ENCODE assay signal across 14 cellular contexts in the genomic region with DNA sequence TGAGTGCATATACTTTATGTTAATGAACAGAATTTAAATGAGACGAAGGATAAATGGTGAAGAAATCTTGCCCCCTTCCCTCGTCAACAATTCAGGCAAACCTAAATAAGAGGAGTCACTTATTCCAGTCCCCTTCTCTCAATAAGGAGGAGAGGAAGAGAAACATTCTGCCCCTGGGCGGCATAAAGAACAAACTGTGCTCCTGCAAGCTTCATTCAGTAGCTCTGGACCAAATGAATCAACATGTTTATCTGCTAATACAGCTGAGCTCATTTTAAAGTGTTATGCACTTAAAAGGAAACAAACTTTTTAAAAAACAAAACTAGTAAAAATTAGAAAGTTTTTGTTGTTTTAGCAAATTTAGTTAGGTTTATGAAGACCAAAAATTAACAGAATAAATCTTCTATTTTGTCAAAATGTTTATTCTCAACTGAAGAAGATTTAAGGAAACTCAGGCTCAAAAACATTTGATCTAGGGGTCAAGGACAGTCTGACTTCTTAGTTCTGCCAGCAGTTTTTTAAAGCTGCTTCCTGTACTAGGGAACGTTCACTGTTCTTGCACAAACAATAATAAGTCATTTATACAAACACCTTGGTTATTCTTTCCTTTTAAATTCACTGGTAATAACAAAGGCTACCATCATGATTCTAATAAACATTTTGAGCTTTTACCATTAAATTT. TPM values are rescaled to one million over a fixed set of nuclear protein-coding genes. Genes with fewer than 3 reads are reported as not detected.
DNase-seq lines count a peak whose midpoint lies in the region; ATAC-seq, FAIRE-seq and TF ChIP-seq lines count a peak whose summit lies in the region.
"Had no signal": no experiment of that assay in that cellular context is flagged by ENCODE, and none has a peak within 500 bp of the region (broad histone marks: within the 10 kb centered on the region; RNA-seq: fewer than 3 reads in every experiment).

No MANE protein-coding gene starts in this region.

- ATAC-seq in activated CD8-positive, alpha-beta memory T cell treated with anti-CD3 and anti-CD28 coated beads, Interleukin-2, amount 10 ng/mL, durations not matched to agents 7 days and 5 days = no peak
- no peak for ATAC-seq in GM21528 (IDR thresholded peaks at IDR 0.05; ENCODE audit: low FRiP score, unreplicated experiment)
- ATAC-seq in stimulated activated memory B cell treated with anti-CD40 and anti-IgM and Interleukin-4, amounts not matched to agents 10 μg/mL and 1 μg/mL and 100 μg/mL, for 72 hours = no peak

- H3K4me2 ChIP-seq in skeletal muscle satellite cell (ENCODE audit: low read length) = peak overlapping the region; percentile 51

- no peaks in the 10 kb centered on the region for H3K9me3 ChIP-seq in skeletal muscle satellite cell (replicated peaks; ENCODE audit: low read length)

- DNase-seq in D721Med (ENCODE audit: insufficient read length, low spot score) = no peak
- DNase-seq in dermis microvascular lymphatic vessel endothelial cell (ENCODE audit: low read depth in 2 of 2) = peak; percentile 14 to 87
- DNase-seq in islet precursor cell = peak; percentile 36
- no peak for DNase-seq in activated CD8-positive, alpha-beta memory T cell treated with anti-CD3 and anti-CD28 coated beads, Interleukin-2, amount 10 ng/mL, durations not matched to agents 7 days and 5 days
- no peak for DNase-seq in DMS153 treated with DMSO at 0.1 percent for 48 hours (lab: John Stamatoyannopoulos, UW; ENCODE audit: unreplicated experiment)
- DNase-seq: activated CD4-positive, alpha-beta T cell treated with anti-CD3 and anti-CD28 coated beads for 48 hours; naive B cell; NCI-H1092 treated with DMSO at 0.1 percent for 48 hours; NCI-H345 had no signal

- H3K27ac Mint-ChIP-seq in activated CD8-positive, alpha-beta memory T cell treated with anti-CD3 and anti-CD28 coated beads, Interleukin-2, amount 10 ng/mL, durations not matched to agents 7 days and 5 days = no peak overlapping the region
- no peak overlapping the region for H3K27ac Mint-ChIP-seq in stimulated activated memory B cell treated with anti-CD40 and anti-IgM and Interleukin-4, amounts not matched to agents 10 μg/mL and 1 μg/mL and 100 μg/mL, for 72 hours

- no peak overlapping the region for H3K9ac ChIP-seq in skeletal muscle satellite cell (ENCODE audit: low read depth, low read length)

- H3K4me3 ChIP-seq in skeletal muscle satellite cell (ENCODE audit: low read length) = no peak overlapping the region
- H3K4me3 ChIP-seq: skin epidermis had no signal

- H3K4me1 ChIP-seq in skeletal muscle satellite cell (ENCODE audit: control insufficient read depth, insufficient read depth, low read length) = peaks cover 29% of the 10 kb centered on the region

- CTCF ChIA-PET in activated CD8-positive, alpha-beta memory T cell treated with anti-CD3 and anti-CD28 coated beads, Interleukin-2, amount 10 ng/mL, durations not matched to agents 7 days and 5 days (lab: Charles Lee) = no interaction called here

- no peak for TF ChIP-seq CTCF in D721Med (IDR thresholded peaks at IDR 0.05; ENCODE audit: insufficient read depth, missing control alignments)

- no peak overlapping the region for H3K4me3 Mint-ChIP-seq in activated CD8-positive, alpha-beta memory T cell treated with anti-CD3 and anti-CD28 coated beads, Interleukin-2, amount 10 ng/mL, durations not matched to agents 7 days and 5 days
- no peak overlapping the region for H3K4me3 Mint-ChIP-seq in stimulated activated memory B cell treated with anti-CD40 and anti-IgM and Interleukin-4, amounts not matched to agents 10 μg/mL and 1 μg/mL and 100 μg/mL, for 72 hours
- H3K4me3 Mint-ChIP-seq: naive B cell had no signal

- FAIRE-seq in D721Med (lab: Jason Lieb, UNC) = peak; percentile 81

- no peaks in the 10 kb centered on the region for H3K9me3 Mint-ChIP-seq in activated CD8-positive, alpha-beta memory T cell treated with anti-CD3 and anti-CD28 coated beads, Interleukin-2, amount 10 ng/mL, durations not matched to agents 7 days and 5 days (ENCODE audit: low read depth)
- no peaks in the 10 kb centered on the region for H3K9me3 Mint-ChIP-seq in stimulated activated memory B cell treated with anti-CD40 and anti-IgM and Interleukin-4, amounts not matched to agents 10 μg/mL and 1 μg/mL and 100 μg/mL, for 72 hours
- H3K9me3 Mint-ChIP-seq: naive B cell had no signal

- peaks cover 15% of the 10 kb centered on the region for H3K4me1 Mint-ChIP-seq in activated CD8-positive, alpha-beta memory T cell treated with anti-CD3 and anti-CD28 coated beads, Interleukin-2, amount 10 ng/mL, durations not matched to agents 7 days and 5 days
- peaks cover 24% of the 10 kb centered on the region for H3K4me1 Mint-ChIP-seq in stimulated activated memory B cell treated with anti-CD40 and anti-IgM and Interleukin-4, amounts not matched to agents 10 μg/mL and 1 μg/mL and 100 μg/mL, for 72 hours

- no peaks in the 10 kb centered on the region for H3K27me3 Mint-ChIP-seq in activated CD8-positive, alpha-beta memory T cell treated with anti-CD3 and anti-CD28 coated beads, Interleukin-2, amount 10 ng/mL, durations not matched to agents 7 days and 5 days
- no peaks in the 10 kb centered on the region for H3K27me3 Mint-ChIP-seq in stimulated activated memory B cell treated with anti-CD40 and anti-IgM and Interleukin-4, amounts not matched to agents 10 μg/mL and 1 μg/mL and 100 μg/mL, for 72 hours
- H3K27me3 Mint-ChIP-seq: naive B cell, type B pancreatic cell had no signal

- peaks cover 11% of the 10 kb centered on the region for H3K36me3 Mint-ChIP-seq in activated CD8-positive, alpha-beta memory T cell treated with anti-CD3 and anti-CD28 coated beads, Interleukin-2, amount 10 ng/mL, durations not matched to agents 7 days and 5 days
- H3K36me3 Mint-ChIP-seq in stimulated activated memory B cell treated with anti-CD40 and anti-IgM and Interleukin-4, amounts not matched to agents 10 μg/mL and 1 μg/mL and 100 μg/mL, for 72 hours = peaks cover 33% of the 10 kb centered on the region

- no peaks in the 10 kb centered on the region for H3K36me3 ChIP-seq in skeletal muscle satellite cell (ENCODE audit: insufficient read depth, low read length)

- H3K27me3 ChIP-seq in skeletal muscle satellite cell (ENCODE audit: control insufficient read depth, insufficient read depth, low read length) = no peaks in the 10 kb centered on the region

RNA-seq across cellular contexts. Expression of a gene that starts 58.3 kb away (rescaled TPM):
- total RNA-seq in dermis microvascular lymphatic vessel endothelial cell = 44.2 and 47.8 TPM in 2 replicates
- total RNA-seq in skeletal muscle satellite cell (2012; rRNA removed) = 15.0 and 16.4 TPM in 2 replicates
- 10 to 100 TPM; 40.8 to 42.6 TPM for total RNA-seq in activated CD8-positive, alpha-beta memory T cell treated with anti-CD3 and anti-CD28 coated beads, Interleukin-2, amount 10 ng/mL, durations not matched to agents 7 days and 5 days

Comparison
In these comparisons a context has a peak if more than half of its experiments do, and no peak if none do; other contexts are left out.
1. DNase-seq: peak in dermis microvascular lymphatic vessel endothelial cell (2 of 2) and islet precursor cell (single experiment); none in D721Med (single experiment), activated CD8-positive, alpha-beta memory T cell treated with anti-CD3 and anti-CD28 coated beads, Interleukin-2, amount 10 ng/mL, durations not matched to agents 7 days and 5 days (single experiment) and DMS153 treated with DMSO at 0.1 percent for 48 hours (single experiment).